ENCODE assay signal across 11 cellular contexts in the genomic region with DNA sequence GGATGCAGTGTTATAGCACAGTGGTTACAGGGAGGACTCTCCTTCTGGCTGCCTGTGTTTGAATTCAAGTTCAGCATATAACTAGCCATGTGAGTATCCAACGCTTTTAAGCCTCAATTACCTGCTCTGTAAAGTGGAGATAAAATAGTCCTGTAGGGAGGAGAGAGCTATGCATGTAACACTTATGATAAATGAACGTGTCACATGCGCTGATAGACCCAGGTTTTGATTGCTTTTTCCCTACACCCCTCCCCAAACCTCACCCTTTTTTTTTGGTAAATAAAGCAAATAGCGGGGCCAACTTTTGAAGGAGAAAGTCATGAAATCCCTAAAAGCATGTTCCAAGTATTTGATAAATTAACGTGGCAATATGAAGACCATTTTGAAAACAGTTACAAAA. TPM values are rescaled to one million over a fixed set of nuclear protein-coding genes. Genes with fewer than 3 reads are reported as not detected.
"Had no signal": no experiment of that assay in that cellular context is flagged by ENCODE, and none has a peak within 500 bp of the region (broad histone marks: within the 10 kb centered on the region; RNA-seq: fewer than 3 reads in every experiment).

No MANE protein-coding gene starts in this region.

- ATAC-seq: HCT116, HepG2 had no signal

- H2AFZ ChIP-seq: GM23248 had no signal

- H3K9ac ChIP-seq: GM23248, KMS-11 had no signal

- H3K36me3 ChIP-seq: HAP-1 had no signal

- H3K4me1 ChIP-seq: HAP-1 had no signal

- FAIRE-seq: HepG2 had no signal

- DNase-seq: GOT3, H7, KBM-7 had no signal

- H3K4me3 ChIP-seq: GM23248, HAP-1 had no signal

- H3K27ac ChIP-seq: GM23248, HL-60, KMS-11 had no signal

- H3K4me2 ChIP-seq: KMS-11 had no signal

- H3K9me3 ChIP-seq: HAP-1 had no signal

RNA-seq across cellular contexts. Expression of gene AMELX, which starts 20.4 kb away (rescaled TPM):
- total RNA-seq: GM23248, H4, H7, HepG2, HT1080 had no signal
